In the genomic region with DNA sequence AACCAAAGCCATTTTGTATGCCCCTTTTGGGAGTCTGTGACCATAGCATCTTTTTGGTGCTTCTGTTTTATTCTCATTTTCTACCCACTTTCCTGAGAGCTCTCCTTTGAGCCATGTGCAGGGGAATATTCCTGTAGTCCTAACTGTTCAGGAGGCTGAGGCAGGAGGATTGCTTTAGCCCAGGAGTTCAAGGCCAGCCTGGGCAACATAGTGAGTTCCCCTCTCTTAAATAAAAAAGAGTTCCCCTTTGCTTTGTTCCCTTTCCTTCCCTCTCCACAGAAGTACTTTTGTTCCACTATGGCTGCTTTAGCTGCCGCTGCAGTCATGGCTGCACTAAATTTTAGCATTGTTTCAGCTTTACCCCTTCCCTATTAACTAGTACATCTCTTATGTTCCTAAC, we compare ENCODE assay signal across 27 cellular contexts.
"Had no signal": no experiment of that assay in that cellular context is flagged by ENCODE, and none has a peak within 500 bp of the region (broad histone marks: within the 10 kb centered on the region; RNA-seq: fewer than 3 reads in every experiment).

No MANE protein-coding gene starts in this region.

- H3K36me3 ChIP-seq: prostate gland, uterus had no signal

- H3K4me3 Mint-ChIP-seq: neural crest cell; stimulated activated memory B cell treated with anti-CD40 and anti-IgM and Interleukin-4, amounts not matched to agents 10 μg/mL and 1 μg/mL and 100 μg/mL, for 72 hours; stimulated activated naive CD8-positive, alpha-beta T cell treated with anti-CD3 and anti-CD28 coated beads, Interleukin-15, amount 100 ng/mL, for 72 hours; type B pancreatic cell had no signal

- FAIRE-seq: islet of Langerhans, kidney, pancreas, small intestine had no signal

- H3K27ac ChIP-seq: left lung, lower lobe of right lung, pancreas, prostate gland, sigmoid colon, spleen, tibial nerve, uterus had no signal

- H3K4me1 ChIP-seq: left lung, lower lobe of right lung, pancreas, prostate gland, sigmoid colon, tibial nerve, uterus had no signal

- H3K9me3 ChIP-seq: left lung, lower lobe of right lung, pancreas, prostate gland, sigmoid colon, spleen, uterus had no signal

- H3K4me1 Mint-ChIP-seq: stimulated activated memory B cell treated with anti-CD40 and anti-IgM and Interleukin-4, amounts not matched to agents 10 μg/mL and 1 μg/mL and 100 μg/mL, for 72 hours had no signal

- DNase-seq: hippocampal formation; kidney; left colon; left lung; lower lobe of right lung; mammary epithelial cell; mesenchymal stem cell; naive thymus-derived CD8-positive, alpha-beta T cell; nucleus accumbens; pancreas; posterior cingulate gyrus; retina; right cardiac atrium; sigmoid colon; small intestine; spleen; stimulated activated CD4-positive, alpha-beta T cell treated with anti-CD3 and anti-CD28 coated beads, Interleukin-4, amount 100 ng/mL, for 24 hours; stimulated activated naive CD4-positive, alpha-beta T cell treated with Interleukin-2 at 50 U/mL for 16 hours; stimulated activated naive CD8-positive, alpha-beta T cell treated with anti-CD3 and anti-CD28 coated beads, Interleukin-15, amount 100 ng/mL, for 72 hours; substantia nigra; uterus had no signal

- H3K9me3 Mint-ChIP-seq: naive thymus-derived CD8-positive, alpha-beta T cell; stimulated activated memory B cell treated with anti-CD40 and anti-IgM and Interleukin-4, amounts not matched to agents 10 μg/mL and 1 μg/mL and 100 μg/mL, for 72 hours; stimulated activated naive CD8-positive, alpha-beta T cell treated with anti-CD3 and anti-CD28 coated beads, Interleukin-15, amount 100 ng/mL, for 72 hours; type B pancreatic cell had no signal

- H3K27me3 ChIP-seq: left lung, pancreas, sigmoid colon, spleen, tibial nerve, uterus had no signal

- H3K4me3 ChIP-seq: left lung, lower lobe of right lung, pancreas, prostate gland, sigmoid colon, spleen, tibial nerve, uterus had no signal

- ATAC-seq: left colon; left lung; lower lobe of right lung; naive thymus-derived CD8-positive, alpha-beta T cell; pancreas; right cardiac atrium; stimulated activated memory B cell treated with anti-CD40 and anti-IgM and Interleukin-4, amounts not matched to agents 10 μg/mL and 1 μg/mL and 100 μg/mL, for 72 hours; stimulated activated naive CD8-positive, alpha-beta T cell treated with anti-CD3 and anti-CD28 coated beads, Interleukin-15, amount 100 ng/mL, for 72 hours had no signal

- H3K27me3 Mint-ChIP-seq: naive thymus-derived CD8-positive, alpha-beta T cell; stimulated activated memory B cell treated with anti-CD40 and anti-IgM and Interleukin-4, amounts not matched to agents 10 μg/mL and 1 μg/mL and 100 μg/mL, for 72 hours; stimulated activated naive CD8-positive, alpha-beta T cell treated with anti-CD3 and anti-CD28 coated beads, Interleukin-15, amount 100 ng/mL, for 72 hours; type B pancreatic cell had no signal

- H3K27ac Mint-ChIP-seq: stimulated activated memory B cell treated with anti-CD40 and anti-IgM and Interleukin-4, amounts not matched to agents 10 μg/mL and 1 μg/mL and 100 μg/mL, for 72 hours; stimulated activated naive CD8-positive, alpha-beta T cell treated with anti-CD3 and anti-CD28 coated beads, Interleukin-15, amount 100 ng/mL, for 72 hours; type B pancreatic cell had no signal
